20 cellular contexts compared by ENCODE assay signal in genomic region chr19:6011794-6012193, GRCh38.
"Had no signal": no experiment of that assay in that cellular context is flagged by ENCODE, and none has a peak within 500 bp of the region (broad histone marks: within the 10 kb centered on the region; RNA-seq: fewer than 3 reads in every experiment).

No MANE protein-coding gene starts in this region.

- H3K9me3 ChIP-seq: lower lobe of right lung, prostate gland, right atrium auricular region, thyroid gland had no signal

- H3K4me3 Mint-ChIP-seq: activated CD4-positive, alpha-beta memory T cell treated with anti-CD3 and anti-CD28 coated beads for 36 hours; activated naive CD4-positive, alpha-beta T cell treated with anti-CD3 and anti-CD28 coated beads, Interleukin-2, amount 10 ng/mL, durations not matched to agents 7 days and 5 days; activated T-cell treated with anti-CD3 and anti-CD28 coated beads, Interleukin-2, amount 50 U/mL, for 72 hours; dendritic cell treated with granulocyte-macrophage colony-stimulating factor and Interleukin-4, amounts not matched to agents 40 ng/mL and 50 ng/mL, for 4 days; naive thymus-derived CD4-positive, alpha-beta T cell; stimulated activated naive CD8-positive, alpha-beta T cell treated with anti-CD3 and anti-CD28 coated beads, Interleukin-15, Interleukin-2, amounts not matched to agents 100 ng/mL and 50 ng/mL, for 24 hours had no signal

- ATAC-seq: activated T-cell treated with anti-CD3 and anti-CD28 coated beads, Interleukin-2, amount 50 U/mL, for 72 hours; lower lobe of right lung; naive thymus-derived CD4-positive, alpha-beta T cell had no signal

- H3K27me3 ChIP-seq: right atrium auricular region, thyroid gland had no signal

- FAIRE-seq: endometrium, keratinocyte had no signal

- H3K4me1 Mint-ChIP-seq: activated naive CD4-positive, alpha-beta T cell treated with anti-CD3 and anti-CD28 coated beads, Interleukin-2, amount 10 ng/mL, durations not matched to agents 7 days and 5 days had no signal

- H3K9me3 Mint-ChIP-seq: activated CD4-positive, alpha-beta memory T cell treated with anti-CD3 and anti-CD28 coated beads for 36 hours; activated naive CD4-positive, alpha-beta T cell treated with anti-CD3 and anti-CD28 coated beads, Interleukin-2, amount 10 ng/mL, durations not matched to agents 7 days and 5 days; activated T-cell treated with anti-CD3 and anti-CD28 coated beads, Interleukin-2, amount 50 U/mL, for 72 hours; dendritic cell treated with granulocyte-macrophage colony-stimulating factor and Interleukin-4, amounts not matched to agents 40 ng/mL and 50 ng/mL, for 4 days; naive thymus-derived CD4-positive, alpha-beta T cell; stimulated activated naive CD8-positive, alpha-beta T cell treated with anti-CD3 and anti-CD28 coated beads, Interleukin-15, Interleukin-2, amounts not matched to agents 100 ng/mL and 50 ng/mL, for 24 hours had no signal

- H3K27me3 Mint-ChIP-seq: activated CD4-positive, alpha-beta memory T cell treated with anti-CD3 and anti-CD28 coated beads for 36 hours; dendritic cell treated with granulocyte-macrophage colony-stimulating factor and Interleukin-4, amounts not matched to agents 40 ng/mL and 50 ng/mL, for 4 days; naive thymus-derived CD4-positive, alpha-beta T cell; stimulated activated naive CD8-positive, alpha-beta T cell treated with anti-CD3 and anti-CD28 coated beads, Interleukin-15, Interleukin-2, amounts not matched to agents 100 ng/mL and 50 ng/mL, for 24 hours had no signal

- H3K27ac ChIP-seq: lower lobe of right lung, prostate gland, right atrium auricular region, thyroid gland had no signal

- H3K36me3 Mint-ChIP-seq: activated CD4-positive, alpha-beta memory T cell treated with anti-CD3 and anti-CD28 coated beads for 36 hours; activated naive CD4-positive, alpha-beta T cell treated with anti-CD3 and anti-CD28 coated beads, Interleukin-2, amount 10 ng/mL, durations not matched to agents 7 days and 5 days had no signal

- H3K36me3 ChIP-seq: prostate gland, thyroid gland had no signal

- H3K4me3 ChIP-seq: lower lobe of right lung, prostate gland, right atrium auricular region, thyroid gland had no signal

- H3K4me1 ChIP-seq: lower lobe of right lung, prostate gland, right atrium auricular region, thyroid gland had no signal

- H3K27ac Mint-ChIP-seq: activated CD4-positive, alpha-beta memory T cell treated with anti-CD3 and anti-CD28 coated beads for 36 hours; activated naive CD4-positive, alpha-beta T cell treated with anti-CD3 and anti-CD28 coated beads, Interleukin-2, amount 10 ng/mL, durations not matched to agents 7 days and 5 days; activated T-cell treated with anti-CD3 and anti-CD28 coated beads, Interleukin-2, amount 50 U/mL, for 72 hours; dendritic cell treated with granulocyte-macrophage colony-stimulating factor and Interleukin-4, amounts not matched to agents 40 ng/mL and 50 ng/mL, for 4 days; naive thymus-derived CD4-positive, alpha-beta T cell; stimulated activated naive CD8-positive, alpha-beta T cell treated with anti-CD3 and anti-CD28 coated beads, Interleukin-15, Interleukin-2, amounts not matched to agents 100 ng/mL and 50 ng/mL, for 24 hours had no signal

- DNase-seq: activated CD4-positive, alpha-beta memory T cell treated with anti-CD3 and anti-CD28 coated beads for 36 hours; activated CD4-positive, alpha-beta T cell treated with anti-CD3 and anti-CD28 coated beads for 48 hours; activated effector memory CD4-positive, alpha-beta T cell treated with Interleukin-2 at 50 U/mL for 16 hours; activated naive CD4-positive, alpha-beta T cell treated with anti-CD3 and anti-CD28 coated beads, Interleukin-2, amount 10 ng/mL, durations not matched to agents 7 days and 5 days; activated T-cell treated with anti-CD3 and anti-CD28 coated beads, Interleukin-2, amount 50 U/mL, for 72 hours; amygdala; effector CD4-positive, alpha-beta T cell; lower lobe of right lung; mesendoderm; naive thymus-derived CD4-positive, alpha-beta T cell; stimulated activated CD4-positive, alpha-beta T cell treated with anti-CD3 and anti-CD28 coated beads, Interleukin-12 subunit alpha, Interleukin-12 subunit beta, amount 100 ng/mL, for 4 hours; stimulated activated CD4-positive, alpha-beta T cell treated with anti-CD3 and anti-CD28 coated beads, Interleukin-4, amount 100 ng/mL, for 4 hours; substantia nigra; thyroid gland had no signal
